13 cellular contexts compared by ENCODE assay signal in the genomic region with DNA sequence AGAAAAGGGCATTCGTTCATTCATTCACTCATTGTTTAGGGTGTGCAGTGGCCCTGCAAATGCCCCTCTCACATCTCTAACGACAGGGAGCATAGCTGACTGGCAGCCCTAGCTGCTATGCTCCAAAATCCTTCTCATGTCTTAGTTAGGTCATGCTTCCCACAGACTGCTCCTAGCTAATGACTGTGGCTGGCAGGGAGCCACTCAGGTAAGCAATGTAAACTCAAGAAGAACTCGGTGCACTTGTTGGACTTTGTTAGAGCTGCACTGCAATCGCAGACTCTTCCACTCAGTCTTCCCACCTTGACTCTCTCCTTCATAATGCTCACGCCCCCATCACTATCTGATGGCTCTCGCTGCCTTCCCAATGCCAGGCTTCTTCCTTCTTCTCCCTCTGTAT. TPM values are rescaled to one million over a fixed set of nuclear protein-coding genes. Genes with fewer than 3 reads are reported as not detected.
DNase-seq lines count a peak whose midpoint lies in the region; ATAC-seq, FAIRE-seq and TF ChIP-seq lines count a peak whose summit lies in the region.
"Had no signal": no experiment of that assay in that cellular context is flagged by ENCODE, and none has a peak within 500 bp of the region (broad histone marks: within the 10 kb centered on the region; RNA-seq: fewer than 3 reads in every experiment).

No MANE protein-coding gene starts in this region.

- H3K4me1 ChIP-seq in CD4-positive, CD25-positive, alpha-beta regulatory T cell (ENCODE audit: control insufficient read depth, insufficient read depth, low read length, poor library complexity, severe bottlenecking): peaks cover 5% of the 10 kb centered on the region

- DNase-seq in CD4-positive, CD25-positive, alpha-beta regulatory T cell: no peak
- DNase-seq in bronchial epithelial cell (ENCODE audit: low read depth): peak; percentile 8
- no peak for DNase-seq in natural killer cell
- DNase-seq in NCI-H2107 treated with DMSO at 0.1 percent for 48 hours (lab: John Stamatoyannopoulos, UW; ENCODE audit: unreplicated experiment): no peak
- no peak for DNase-seq in pons (ENCODE audit: low spot score)
- DNase-seq in SW480 (ENCODE audit: low spot score): no peak
- no peak for DNase-seq in NCI-H526 treated with DMSO at 0.1 percent for 48 hours (lab: John Stamatoyannopoulos, UW)

- no peaks in the 10 kb centered on the region for H3K36me3 Mint-ChIP-seq in CD4-positive, CD25-positive, alpha-beta regulatory T cell
- no peaks in the 10 kb centered on the region for H3K36me3 Mint-ChIP-seq in natural killer cell

- H3K9me3 Mint-ChIP-seq in CD4-positive, CD25-positive, alpha-beta regulatory T cell: peaks cover 0 to 2% (median 0%) of the 10 kb centered on the region in 7 donors
- H3K9me3 Mint-ChIP-seq in natural killer cell: no peaks in the 10 kb centered on the region

- no peak for ATAC-seq in CD4-positive, CD25-positive, alpha-beta regulatory T cell (ENCODE audit: low read depth in 2 of 2)
- ATAC-seq in natural killer cell: no peak

- H3K27ac ChIP-seq in CD4-positive, CD25-positive, alpha-beta regulatory T cell (ENCODE audit: insufficient read depth, low read length, poor library complexity, severe bottlenecking): no peak overlapping the region
- peak overlapping the region; percentile 25 for H3K27ac ChIP-seq in KOPT-K1 (ENCODE audit: low read depth, low read length, poor library complexity, severe bottlenecking)
- H3K27ac ChIP-seq: upper lobe of left lung had no signal

- H3K27ac Mint-ChIP-seq in CD4-positive, CD25-positive, alpha-beta regulatory T cell: peak overlapping the region in 2 of 3 donors; percentile 78 to 90
- H3K27ac Mint-ChIP-seq in natural killer cell: no peak overlapping the region

- FAIRE-seq in bronchial epithelial cell (lab: Jason Lieb, UNC): no peak

- H3K36me3 ChIP-seq in CD4-positive, CD25-positive, alpha-beta regulatory T cell (ENCODE audit: control insufficient read depth, insufficient read depth, low read length): no peaks in the 10 kb centered on the region
- H3K36me3 ChIP-seq in KOPT-K1 (ENCODE audit: insufficient read depth, low read length) (no peaks in the 10 kb centered on the region), bronchial epithelial cell (ENCODE audit: control insufficient read depth, insufficient read depth, low read length) (no peaks in the 10 kb centered on the region)
- H3K36me3 ChIP-seq: upper lobe of left lung had no signal

- intact Hi-C loops in natural killer cell (cut with micrococcal nuclease): loop anchor here (1.0 to 2.0 kb wide), 3 partner anchors 149 to 399 kb away; no protein-coding TSS in a partner anchor

- H3K4me3 ChIP-seq in CD4-positive, CD25-positive, alpha-beta regulatory T cell (ENCODE audit: low read depth, low read length): peak overlapping the region; percentile 65
- no peak overlapping the region for H3K4me3 ChIP-seq in bronchial epithelial cell (ENCODE audit: low read depth, low read length)
- H3K4me3 ChIP-seq: lung had no signal

- H3K4me1 Mint-ChIP-seq in CD4-positive, CD25-positive, alpha-beta regulatory T cell: peaks cover 5 to 10% (median 7%) of the 10 kb centered on the region in 4 donors
- H3K4me1 Mint-ChIP-seq in natural killer cell: peaks cover 9 to 12% of the 10 kb centered on the region in 2 donors

- TF ChIP-seq CTCF in bronchial epithelial cell (IDR thresholded peaks at IDR 0.05; ENCODE audit: insufficient read depth, low read length, severe bottlenecking) (no peak), natural killer cell (IDR thresholded peaks at IDR 0.05) (no peak)

- H3K4me3 Mint-ChIP-seq in CD4-positive, CD25-positive, alpha-beta regulatory T cell: peak overlapping the region in 2 of 4 donors; percentile 84 to 85
- peak overlapping the region; percentile 88 for H3K4me3 Mint-ChIP-seq in natural killer cell

- no peaks in the 10 kb centered on the region for H3K9me3 ChIP-seq in CD4-positive, CD25-positive, alpha-beta regulatory T cell (ENCODE audit: control insufficient read depth in 2 of 2, low read length in 2 of 2)
- peaks cover 19% of the 10 kb centered on the region for H3K9me3 ChIP-seq in KOPT-K1 (ENCODE audit: insufficient read depth, low read length, poor library complexity, severe bottlenecking)
- H3K9me3 ChIP-seq: upper lobe of left lung had no signal

- H3K27me3 Mint-ChIP-seq in CD4-positive, CD25-positive, alpha-beta regulatory T cell: peaks cover 10% of the 10 kb centered on the region
- H3K27me3 Mint-ChIP-seq in natural killer cell (ENCODE audit: low read depth in 2 of 2): peaks cover 14 to 28% of the 10 kb centered on the region in 2 donors

- H3K27me3 ChIP-seq in CD4-positive, CD25-positive, alpha-beta regulatory T cell (ENCODE audit: control insufficient read depth, insufficient read depth, low read length): peaks cover 2% of the 10 kb centered on the region
- no peaks in the 10 kb centered on the region for H3K27me3 ChIP-seq in bronchial epithelial cell (ENCODE audit: control insufficient read depth, insufficient read depth, low read length)
- H3K27me3 ChIP-seq: upper lobe of left lung had no signal

RNA-seq across cellular contexts. Expression of a gene that starts 24.1 kb away (rescaled TPM):
- total RNA-seq in CD4-positive, CD25-positive, alpha-beta regulatory T cell: not detected
- polyA plus RNA-seq in CD4-positive, CD25-positive, alpha-beta regulatory T cell: not detected
- 0.26 TPM in 1 of 2 replicates, not detected in the other for total RNA-seq in bronchial epithelial cell
- total RNA-seq in natural killer cell: not detected
- total RNA-seq: HT1080; NCI-H460; T-helper 2 cell treated with Interferon-gamma antibody and Interleukin-4, amounts not matched to agents 100 ng/mL and 5 ng/mL, for 36 hours; upper lobe of left lung had no signal
- polyA plus RNA-seq: lung had no signal

RNA-seq across cellular contexts. Expression of a gene that starts 40.7 kb away (rescaled TPM):
- total RNA-seq in CD4-positive, CD25-positive, alpha-beta regulatory T cell: 1.1 TPM
- polyA plus RNA-seq in CD4-positive, CD25-positive, alpha-beta regulatory T cell: not detected
- 0.13 TPM in 1 of 2 replicates, not detected in the other for total RNA-seq in bronchial epithelial cell
- under 1 TPM in 2 of 3 donors, not detected in 1; 0.09 to 0.61 TPM for total RNA-seq in natural killer cell
- total RNA-seq: HT1080 had no signal

RNA-seq across cellular contexts. Expression of a gene that starts 49.3 kb away (rescaled TPM):
- total RNA-seq in CD4-positive, CD25-positive, alpha-beta regulatory T cell: not detected
- polyA plus RNA-seq in CD4-positive, CD25-positive, alpha-beta regulatory T cell: not detected
- total RNA-seq in bronchial epithelial cell (not detected in 2 replicates), natural killer cell (not detected)
- total RNA-seq: HT1080; lung; NCI-H460; T-helper 2 cell treated with Interferon-gamma antibody and Interleukin-4, amounts not matched to agents 100 ng/mL and 5 ng/mL, for 36 hours; upper lobe of left lung had no signal
- polyA plus RNA-seq: lung had no signal

Comparison
In these comparisons a context has a peak if more than half of its experiments do, and no peak if none do; other contexts are left out.
1. H3K27ac Mint-ChIP-seq: peak in CD4-positive, CD25-positive, alpha-beta regulatory T cell (2 of 3); none in natural killer cell (0 of 2).